26 cellular contexts compared by ENCODE assay signal in genomic region chr20:16493486-16493885, GRCh38.
"Had no signal": no experiment of that assay in that cellular context is flagged by ENCODE, and none has a peak within 500 bp of the region (broad histone marks: within the 10 kb centered on the region; RNA-seq: fewer than 3 reads in every experiment).

No MANE protein-coding gene starts in this region.

- H3K27ac Mint-ChIP-seq: immature natural killer cell, mesothelial cell of epicardium had no signal

- H3K9me3 ChIP-seq: esophagus muscularis mucosa, gastroesophageal sphincter, heart left ventricle, lower lobe of right lung, mucosa of descending colon had no signal

- DNase-seq: dermis blood vessel endothelial cell; dorsolateral prefrontal cortex; effector CD4-positive, alpha-beta T cell; effector memory CD4-positive, alpha-beta T cell; foreskin keratinocyte; heart left ventricle; hypothalamus; immature natural killer cell; islet precursor cell; kidney; kidney glomerular epithelial cell; left colon; left ventricle myocardium superior; lower lobe of right lung; mesenchymal stem cell; mucosa of descending colon; naive B cell had no signal

- ATAC-seq: foreskin keratinocyte, gastroesophageal sphincter, heart left ventricle, left colon, left lobe of liver, left ventricle myocardium superior, lower lobe of right lung, mucosa of descending colon had no signal

- H3K4me2 ChIP-seq: hepatocyte had no signal

- H3K79me2 ChIP-seq: hepatocyte had no signal

- H2AFZ ChIP-seq: hepatocyte had no signal

- H3K27ac ChIP-seq: coronary artery, dorsolateral prefrontal cortex, esophagus muscularis mucosa, foreskin keratinocyte, gastroesophageal sphincter, heart left ventricle, hepatocyte, lower lobe of right lung had no signal

- H3K27me3 ChIP-seq: dorsolateral prefrontal cortex, esophagus muscularis mucosa, foreskin keratinocyte, gastroesophageal sphincter, heart left ventricle, hepatocyte had no signal

- H3K27me3 Mint-ChIP-seq: naive B cell had no signal

- H3K4me1 ChIP-seq: foreskin keratinocyte, gastroesophageal sphincter, heart left ventricle, lower lobe of right lung had no signal

- H3K9me3 Mint-ChIP-seq: immature natural killer cell, mesothelial cell of epicardium, naive B cell had no signal

- FAIRE-seq: colon, endothelial cell of umbilical vein, frontal cortex, kidney had no signal

- H3K4me3 ChIP-seq: coronary artery, dorsolateral prefrontal cortex, esophagus muscularis mucosa, gastroesophageal sphincter, heart left ventricle, hepatocyte, lower lobe of right lung, mucosa of descending colon had no signal

- H3K4me3 Mint-ChIP-seq: immature natural killer cell, mesothelial cell of epicardium, naive B cell had no signal

- H3K4me1 Mint-ChIP-seq: immature natural killer cell had no signal
